ENCODE assay signal across 8 cellular contexts in the genomic region with DNA sequence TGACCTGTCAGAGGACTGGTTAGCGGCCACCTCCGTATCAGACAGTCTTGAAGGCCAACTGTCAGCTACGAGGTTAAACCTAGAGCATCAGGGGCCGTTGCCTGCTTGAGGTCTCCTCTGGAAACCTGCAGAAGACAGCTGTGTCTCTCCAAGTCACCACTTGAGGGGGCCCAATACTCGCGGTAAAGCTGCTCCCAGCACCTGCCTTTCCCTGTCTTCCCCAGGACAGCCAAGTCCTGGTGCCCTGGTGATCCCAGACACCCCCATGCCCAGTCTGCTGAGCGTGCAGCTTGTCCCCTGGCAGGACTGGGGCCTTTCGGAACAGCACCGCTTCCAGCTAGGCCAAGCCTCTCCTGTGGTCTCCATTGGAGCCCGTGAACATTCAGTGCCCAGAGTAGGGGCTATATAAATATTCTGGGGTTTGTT.
A peak's percentile ranks its signal among the peaks of the same experiment; 100 is the strongest.
DNase-seq lines count a peak whose midpoint lies in the region; ATAC-seq and TF ChIP-seq lines count a peak whose summit lies in the region.

No MANE protein-coding gene starts in this region.

- no peak overlapping the region for H3K27ac Mint-ChIP-seq in activated B cell treated with CpG ODN at 0.5 μM for 24 hours

- no peaks in the 10 kb centered on the region for H3K36me3 Mint-ChIP-seq in activated B cell treated with CpG ODN at 0.5 μM for 24 hours (ENCODE audit: low read depth)

- no peaks in the 10 kb centered on the region for H3K4me1 ChIP-seq in colonic mucosa

- TF ChIP-seq CTCF in AG09319 (IDR thresholded peaks at IDR 0.05; ENCODE audit: low read depth, low read length) = peak; percentile 82
- peak; percentile 19 for TF ChIP-seq CTCF in activated B cell treated with CpG ODN at 0.5 μM for 24 hours (IDR thresholded peaks at IDR 0.05)
- TF ChIP-seq CTCF in colonic mucosa (IDR thresholded peaks at IDR 0.05) = peak; percentile 38

- H3K4me3 Mint-ChIP-seq in activated B cell treated with CpG ODN at 0.5 μM for 24 hours = no peak overlapping the region

- H3K27me3 ChIP-seq in colonic mucosa = no peaks in the 10 kb centered on the region

- peak; percentile 77 for ATAC-seq in activated B cell treated with CpG ODN at 0.5 μM for 24 hours (ENCODE audit: low read depth)
- ATAC-seq in HG02763 (IDR thresholded peaks at IDR 0.05; ENCODE audit: unreplicated experiment) = no peak

- no peaks in the 10 kb centered on the region for H3K9me3 ChIP-seq in colonic mucosa

- intact Hi-C loops in activated B cell treated with CpG ODN at 0.5 μM for 24 hours (cut with micrococcal nuclease) (loop anchor here (1.0 kb wide), 3 partner anchors 211 to 346 kb away; no protein-coding TSS in a partner anchor), colonic mucosa (cut with DNase I) (loop anchor here (2.0 to 5.0 kb wide), 3 partner anchors 212 to 475 kb away; no protein-coding TSS in a partner anchor)

- no peaks in the 10 kb centered on the region for H3K9me3 Mint-ChIP-seq in activated B cell treated with CpG ODN at 0.5 μM for 24 hours

- CTCF ChIA-PET in activated B cell treated with CpG ODN at 0.5 μM for 24 hours (lab: Charles Lee) = interaction anchor here (0.6 to 1.4 kb wide), 10 partner anchors 11 to 475 kb away, joined by 3 to 12 read pairs (median 4); no protein-coding TSS in a partner anchor

- H3K27me3 Mint-ChIP-seq in activated B cell treated with CpG ODN at 0.5 μM for 24 hours = no peaks in the 10 kb centered on the region

- H3K9ac ChIP-seq in colonic mucosa (ENCODE audit: low read depth in 2 of 2, low read length in 2 of 2) = no peak overlapping the region

- H3K4me3 ChIP-seq in colonic mucosa = no peak overlapping the region

- DNase-seq in AG09319 (ENCODE audit: extremely low read depth, low read depth) = peak; percentile 45
- DNase-seq in H4 (ENCODE audit: low spot score) = peak; percentile 75
- DNase-seq in NCI-H345 (lab: John Stamatoyannopoulos, UW) = peak; percentile 82
- DNase-seq in activated B cell treated with CpG ODN at 0.5 μM for 24 hours = peak; percentile 26
- DNase-seq in colonic mucosa = peak; percentile 64
- DNase-seq in left kidney (ENCODE audit: low read depth, low spot score) = peak; percentile 88
- peak; percentile 43 to 45 for DNase-seq in stimulated activated CD4-positive, alpha-beta T cell treated with anti-CD3 and anti-CD28 coated beads, Interleukin-2, amount 100 ng/mL, for 48 hours

- no peak overlapping the region for H3K27ac ChIP-seq in colonic mucosa

- POLR2A ChIA-PET in activated B cell treated with CpG ODN at 0.5 μM for 24 hours (lab: Charles Lee) = interaction anchor here (0.8 to 1.0 kb wide), 2 partner anchors 302 to 479 kb away, joined by 3 read pairs; no protein-coding TSS in a partner anchor

- H3K36me3 ChIP-seq in colonic mucosa = no peaks in the 10 kb centered on the region

- H3K4me1 Mint-ChIP-seq in activated B cell treated with CpG ODN at 0.5 μM for 24 hours = no peaks in the 10 kb centered on the region

Comparison
In these comparisons a context has a peak if more than half of its experiments do, and no peak if none do; other contexts are left out.
1. DNase-seq: peak in every context shown above with its lines; median percentile 88 in left kidney; 82 in NCI-H345; 75 in H4; 64 in colonic mucosa; 45 in AG09319; 44 in stimulated activated CD4-positive, alpha-beta T cell treated with anti-CD3 and anti-CD28 coated beads, Interleukin-2, amount 100 ng/mL, for 48 hours; 26 in activated B cell treated with CpG ODN at 0.5 μM for 24 hours.
2. CTCF ChIP-seq: peak in every context shown above with its lines; median percentile 82 in AG09319; 38 in colonic mucosa; 19 in activated B cell treated with CpG ODN at 0.5 μM for 24 hours.